In genomic region chr2:9255416-9255815, GRCh38 we compare ENCODE assay signal across 15 cellular contexts. TPM values are rescaled to one million over a fixed set of nuclear protein-coding genes. Genes with fewer than 3 reads are reported as not detected.
DNase-seq lines count a peak whose midpoint lies in the region; TF ChIP-seq lines count a peak whose summit lies in the region.
"Had no signal": no experiment of that assay in that cellular context is flagged by ENCODE, and none has a peak within 500 bp of the region (broad histone marks: within the 10 kb centered on the region; RNA-seq: fewer than 3 reads in every experiment).

No MANE protein-coding gene starts in this region.

- H3K9ac ChIP-seq in GM23248, result no peak overlapping the region

- H3F3A ChIP-seq in GM23248 (ENCODE audit: insufficient read depth), result peaks cover 70% of the 10 kb centered on the region

- in situ Hi-C loops in GM23248 (cut with MboI) (no loop called here), brain microvascular endothelial cell (cut with HindIII; ENCODE audit: low pct_ligation_motif_present, low sequenced_read_pairs) (no loop called here)

- H3K36me3 ChIP-seq in GM23248 (ENCODE audit: low read depth), result no peaks in the 10 kb centered on the region
- H3K36me3 ChIP-seq in osteoblast (ENCODE audit: insufficient read depth, low read length), result no peaks in the 10 kb centered on the region
- H3K36me3 ChIP-seq in brain microvascular endothelial cell (replicated peaks), result no peaks in the 10 kb centered on the region
- H3K36me3 ChIP-seq: SJSA1 had no signal

- 76 to 77% methylated on average over 4 of the region's 4 CpGs for WGBS in GM23248 (ENCODE audit: low coverage in 1 of 2, low lambda C conversion rate in 2 of 2, missing lambda C conversion rate in 2 of 2), 2 experiments

- no peak overlapping the region for H3K4me2 ChIP-seq in GM23248 (ENCODE audit: unreplicated experiment)
- no peak overlapping the region for H3K4me2 ChIP-seq in osteoblast (ENCODE audit: insufficient read depth, low read length)

- peak overlapping the region in 2 of 5 experiments; percentile 74 to 80 for H3K4me3 Mint-ChIP-seq in brain
- H3K4me3 Mint-ChIP-seq: CD8-positive, alpha-beta T cell had no signal

- H3K4me1 Mint-ChIP-seq in brain, result peaks cover 76% of the 10 kb centered on the region

- H4K20me1 ChIP-seq in GM23248 (ENCODE audit: insufficient read depth) (no peaks in the 10 kb centered on the region), osteoblast (ENCODE audit: insufficient read depth, low read length) (no peaks in the 10 kb centered on the region)

- H3K79me2 ChIP-seq in GM23248 (ENCODE audit: insufficient read depth) (peaks cover 98% of the 10 kb centered on the region), osteoblast (ENCODE audit: insufficient read depth, low read length) (peaks cover 92% of the 10 kb centered on the region)

- peak overlapping the region; percentile 76; the same call in 1 of the 2 replicates for H3K27ac ChIP-seq in GM23248
- peak overlapping the region; percentile 8 for H3K27ac ChIP-seq in osteoblast (ENCODE audit: low read depth, low read length)
- no peak overlapping the region for H3K27ac ChIP-seq in brain microvascular endothelial cell
- H3K27ac ChIP-seq: SJSA1 had no signal

- no peaks in the 10 kb centered on the region for H3K9me2 ChIP-seq in GM23248 (ENCODE audit: insufficient read depth)

- no peak for TF ChIP-seq CTCF in brain (conservative IDR thresholded peaks at IDR 0.05)
- TF ChIP-seq CTCF in osteoblast (IDR thresholded peaks at IDR 0.05; ENCODE audit: extremely low read depth, low read depth, low read length), result no peak
- TF ChIP-seq CTCF in brain microvascular endothelial cell (IDR thresholded peaks at IDR 0.05; ENCODE audit: low read depth, low read length, missing control alignments), result no peak

- H3K9me3 ChIP-seq in GM23248 (ENCODE audit: low read depth) (no peaks in the 10 kb centered on the region), osteoblast (ENCODE audit: low read depth, low read length) (no peaks in the 10 kb centered on the region)

- H3K4me1 ChIP-seq in GM23248 (ENCODE audit: insufficient read depth) (peaks cover 68% of the 10 kb centered on the region), osteoblast (ENCODE audit: insufficient read depth, low read length) (peaks cover 65% of the 10 kb centered on the region)

- H3K27me3 ChIP-seq in GM23248 (replicated peaks; ENCODE audit: insufficient read depth) (no peaks in the 10 kb centered on the region), osteoblast (ENCODE audit: insufficient read depth, low read length) (no peaks in the 10 kb centered on the region), brain microvascular endothelial cell (replicated peaks) (no peaks in the 10 kb centered on the region)
- H3K27me3 ChIP-seq: SJSA1 had no signal

- H3K4me3 ChIP-seq in GM23248 (no peak overlapping the region), osteoblast (ENCODE audit: insufficient read depth, low read length) (no peak overlapping the region), brain microvascular endothelial cell (ENCODE audit: low read depth, low read length) (no peak overlapping the region)
- H3K4me3 ChIP-seq: SJSA1 had no signal

- H3K27me3 Mint-ChIP-seq in brain, result peaks cover 2% of the 10 kb centered on the region

- H2AFZ ChIP-seq in GM23248 (no peak overlapping the region), osteoblast (ENCODE audit: low read length) (no peak overlapping the region)

- DNase-seq in GM23248 (no peak), NCI-H524 (lab: John Stamatoyannopoulos, UW) (peak; percentile 20 to 77), osteoblast (ENCODE audit: insufficient read length, low spot score, missing footprints) (no peak), hepatic stellate cell (ENCODE audit: low spot score) (no peak), DMS79 treated with DMSO at 0.1 percent for 48 hours (lab: John Stamatoyannopoulos, UW) (no peak), brain microvascular endothelial cell (no peak)
- DNase-seq: CD8-positive, alpha-beta T cell; GF-D8; MM.1S; NCI-H1092 treated with DMSO at 0.1 percent for 48 hours; NCI-H2107; NCI-H345; PC-3 had no signal

- peaks cover 11% of the 10 kb centered on the region for H3K36me3 Mint-ChIP-seq in brain
- H3K36me3 Mint-ChIP-seq: CD8-positive, alpha-beta T cell had no signal

- H3K9me3 Mint-ChIP-seq in brain, result no peaks in the 10 kb centered on the region
- H3K9me3 Mint-ChIP-seq: CD8-positive, alpha-beta T cell had no signal

- peak overlapping the region in 4 of 5 experiments; percentile 59 to 96 (median 84) for H3K27ac Mint-ChIP-seq in brain
- H3K27ac Mint-ChIP-seq: CD8-positive, alpha-beta T cell had no signal

RNA-seq across cellular contexts. Expression of gene ASAP2, which starts 48.8 kb away (rescaled TPM):
- 49.6 and 54.1 TPM in 2 replicates for total RNA-seq in GM23248 (2014; rRNA removed; shearing (Covaris generic))
- 8.8 and 10.9 TPM in 2 replicates for polyA plus RNA-seq in GM23248 (2016; fragmentation: Nextera tagmentation; extraction: Ambion mirVana)
- 7.0 TPM for polyA plus RNA-seq in brain (ENCODE audit: insufficient read depth, low read depth, low replicate concordance)
- 56.0 and 66.2 TPM in 2 replicates for total RNA-seq in osteoblast
- total RNA-seq: CD8-positive, alpha-beta T cell had no signal

Comparison
In these comparisons a context has a peak if more than half of its experiments do, and no peak if none do; other contexts are left out.
1. DNase-seq: peak in NCI-H524 (2 of 2); none in GM23248 (single experiment), osteoblast (single experiment), hepatic stellate cell (single experiment), DMS79 treated with DMSO at 0.1 percent for 48 hours (single experiment) and brain microvascular endothelial cell (single experiment).